Comparison of ENCODE assay signal across 21 cellular contexts in genomic region chr9:126049088-126049487, GRCh38.
"Had no signal": no experiment of that assay in that cellular context is flagged by ENCODE, and none has a peak within 500 bp of the region (broad histone marks: within the 10 kb centered on the region; RNA-seq: fewer than 3 reads in every experiment).

No MANE protein-coding gene starts in this region.

- FAIRE-seq: astrocyte, endothelial cell of umbilical vein had no signal

- DNase-seq: activated CD4-positive, alpha-beta T cell treated with anti-CD3 and anti-CD28 coated beads, Interleukin-2, amount 50 U/mL, for 48 hours; activated gamma-delta T cell treated with Interleukin-2 at 50 U/mL for 16 hours; adrenal gland; effector CD4-positive, alpha-beta T cell; heart right ventricle; immature natural killer cell; midbrain had no signal

- H3K4me1 Mint-ChIP-seq: immature natural killer cell, nephron had no signal

- H3K36me3 Mint-ChIP-seq: immature natural killer cell had no signal

- H3K4me3 ChIP-seq: adrenal gland, breast epithelium, coronary artery, esophagus muscularis mucosa, gastroesophageal sphincter, heart right ventricle, skin epidermis, tibial nerve, vagina had no signal

- H3K4me1 ChIP-seq: adrenal gland, breast epithelium, esophagus muscularis mucosa, gastroesophageal sphincter, heart right ventricle, tibial nerve had no signal

- H3K4me3 Mint-ChIP-seq: activated T-helper 1 cell treated with anti-CD3 and anti-CD28 coated beads, Interleukin-12 subunit alpha, Interleukin-12 subunit beta, Interleukin-2, Interleukin-4 antibody, amounts not matched to agents 30 ng/mL and 10 ng/mL and 1 ng/mL, durations not matched to agents 14 hours and 24 hours and 36 hours; immature natural killer cell; nephron; stimulated activated naive CD8-positive, alpha-beta T cell treated with anti-CD3 and anti-CD28 coated beads, Interleukin-15, Interleukin-2, amounts not matched to agents 100 ng/mL and 50 ng/mL, for 24 hours had no signal

- ATAC-seq: activated naive CD4-positive, alpha-beta T cell treated with anti-CD3 and anti-CD28 coated beads, Interleukin-2, amount 50 U/mL, for 72 hours; gastroesophageal sphincter had no signal

- H3K36me3 ChIP-seq: adrenal gland, breast epithelium, esophagus muscularis mucosa, gastroesophageal sphincter, heart right ventricle, tibial nerve, vagina had no signal

- H3K27ac Mint-ChIP-seq: activated naive CD4-positive, alpha-beta T cell treated with anti-CD3 and anti-CD28 coated beads, Interleukin-2, amount 50 U/mL, for 72 hours; activated T-helper 1 cell treated with anti-CD3 and anti-CD28 coated beads, Interleukin-12 subunit alpha, Interleukin-12 subunit beta, Interleukin-2, Interleukin-4 antibody, amounts not matched to agents 30 ng/mL and 10 ng/mL and 1 ng/mL, durations not matched to agents 14 hours and 24 hours and 36 hours; immature natural killer cell; nephron; progenitor cell of endocrine pancreas; stimulated activated naive CD8-positive, alpha-beta T cell treated with anti-CD3 and anti-CD28 coated beads, Interleukin-15, Interleukin-2, amounts not matched to agents 100 ng/mL and 50 ng/mL, for 24 hours had no signal

- H3K27ac ChIP-seq: adrenal gland, breast epithelium, coronary artery, esophagus muscularis mucosa, gastroesophageal sphincter, heart right ventricle, skin epidermis, tibial nerve, vagina had no signal

- H3K27me3 ChIP-seq: adrenal gland, esophagus muscularis mucosa, vagina had no signal

- H3K9me3 ChIP-seq: vagina had no signal
